8 cellular contexts compared by ENCODE assay signal in the genomic region with DNA sequence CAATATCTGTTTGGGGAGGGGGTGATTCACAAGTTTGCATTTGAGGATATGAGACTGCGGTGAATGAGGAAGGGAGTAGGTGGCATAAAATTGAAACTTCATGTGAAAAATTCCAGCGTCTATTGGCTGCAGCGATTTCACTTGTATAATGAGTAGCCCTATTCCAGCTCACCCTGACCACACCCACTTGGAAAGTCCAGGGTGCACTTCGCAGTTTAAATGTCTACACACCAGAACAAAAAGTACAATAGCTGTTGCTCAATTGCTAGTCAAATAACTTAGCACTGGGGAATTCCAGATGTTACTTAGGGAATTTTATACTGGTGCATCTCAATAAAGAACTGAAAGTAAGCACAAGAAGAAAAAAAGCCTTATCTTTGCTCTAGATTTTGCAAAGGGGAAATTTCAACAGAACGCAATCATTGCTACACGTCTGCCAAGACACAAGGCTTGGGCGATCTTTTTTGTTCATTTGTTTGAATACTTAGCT. TPM values are rescaled to one million over a fixed set of nuclear protein-coding genes. Genes with fewer than 3 reads are reported as not detected.
DNase-seq lines count a peak whose midpoint lies in the region; ATAC-seq, FAIRE-seq and TF ChIP-seq lines count a peak whose summit lies in the region.

No MANE protein-coding gene starts in this region.

- peak; percentile 91 for DNase-seq in Daoy (ENCODE audit: low read depth)
- peak; percentile 43 for DNase-seq in H54 (ENCODE audit: insufficient read length, low spot score)
- peak; percentile 48 for DNase-seq in PC-3
- DNase-seq in ascending aorta (ENCODE audit: low spot score in 2 of 2): peak; percentile 59 to 88
- peak; percentile 76 for DNase-seq in lower lobe of right lung
- no peak for DNase-seq in occipital lobe (lab: John Stamatoyannopoulos, UW)

- POLR2A ChIA-PET in PC-3 (lab: Charles Lee; ENCODE audit: unreplicated experiment): no interaction called here

- peak; percentile 78 for ATAC-seq in PC-3
- ATAC-seq in lower lobe of right lung: peak; percentile 90 to 94
- peak; percentile 89 for ATAC-seq in stimulated activated memory B cell treated with anti-CD40 and anti-IgM and Interleukin-4, amounts not matched to agents 10 μg/mL and 1 μg/mL and 100 μg/mL, for 72 hours
- no peak for ATAC-seq in HG03025 (IDR thresholded peaks at IDR 0.05; ENCODE audit: low FRiP score, unreplicated experiment)

- H3F3A ChIP-seq in PC-3 (ENCODE audit: low read length, unreplicated experiment): no peaks in the 10 kb centered on the region

- no peak for TF ChIP-seq POLR2A in H54 (IDR thresholded peaks at IDR 0.05; ENCODE audit: low read depth, low read length)

- H3K9me2 ChIP-seq in PC-3 (replicated peaks; ENCODE audit: low read length): no peaks in the 10 kb centered on the region

- H3K36me3 ChIP-seq in PC-3 (ENCODE audit: low read depth, low read length): peaks cover 34% of the 10 kb centered on the region
- H3K36me3 ChIP-seq in ascending aorta: peaks cover 29 to 37% of the 10 kb centered on the region in 2 donors
- H3K36me3 ChIP-seq in lower lobe of right lung: peaks cover 50% of the 10 kb centered on the region

- H3K4me2 ChIP-seq in PC-3 (ENCODE audit: low read length): peak overlapping the region; percentile 38

- TF ChIP-seq CTCF in PC-3 (conservative IDR thresholded peaks at IDR 0.05; ENCODE audit: low read depth, low read length): no peak
- TF ChIP-seq CTCF in ascending aorta (IDR thresholded peaks at IDR 0.05): no peak
- no peak for TF ChIP-seq CTCF in lower lobe of right lung (IDR thresholded peaks at IDR 0.05)

- no peak overlapping the region for H3K27ac ChIP-seq in PC-3 (ENCODE audit: low read length)
- H3K27ac ChIP-seq in ascending aorta: peak overlapping the region in 1 of 2 donors; percentile 33
- H3K27ac ChIP-seq in lower lobe of right lung: peak overlapping the region; percentile 50

- BruUV-seq in PC-3 (replicated peaks; lab: Mats Ljungman, UMichigan): no TSS peak

- H3K36me3 Mint-ChIP-seq in stimulated activated memory B cell treated with anti-CD40 and anti-IgM and Interleukin-4, amounts not matched to agents 10 μg/mL and 1 μg/mL and 100 μg/mL, for 72 hours: peaks cover 83% of the 10 kb centered on the region

- H3K4me3 ChIP-seq in PC-3 (ENCODE audit: low read length) (no peak overlapping the region), ascending aorta (peak overlapping the region in 1 of 2 donors; percentile 50), lower lobe of right lung (peak overlapping the region; percentile 35)

- intact Hi-C loops in PC-3 (cut with micrococcal nuclease) (loop anchor here (5.0 kb wide), 1 partner anchor 54 kb away; no protein-coding TSS in a partner anchor), ascending aorta (cut with DNase I) (no loop called here), lower lobe of right lung (cut with DNase I) (no loop called here)

- H3K9me3 ChIP-seq in PC-3 (ENCODE audit: low read length) (no peaks in the 10 kb centered on the region), ascending aorta (no peaks in the 10 kb centered on the region), lower lobe of right lung (no peaks in the 10 kb centered on the region)

- no peak overlapping the region for H3K9ac ChIP-seq in PC-3 (ENCODE audit: low read length)

- H3K27me3 ChIP-seq in PC-3 (ENCODE audit: low read length): no peaks in the 10 kb centered on the region
- H3K27me3 ChIP-seq in ascending aorta: no peaks in the 10 kb centered on the region
- H3K27me3 ChIP-seq in lower lobe of right lung (ENCODE audit: low read depth): no peaks in the 10 kb centered on the region

- H3K9me3 Mint-ChIP-seq in stimulated activated memory B cell treated with anti-CD40 and anti-IgM and Interleukin-4, amounts not matched to agents 10 μg/mL and 1 μg/mL and 100 μg/mL, for 72 hours: no peaks in the 10 kb centered on the region

- FAIRE-seq in H54 (lab: Jason Lieb, UNC): no peak

- H3K4me1 ChIP-seq in PC-3 (ENCODE audit: insufficient read depth, low read length) (peaks cover 39% of the 10 kb centered on the region), ascending aorta (peaks cover 0 to 18% of the 10 kb centered on the region in 2 donors), lower lobe of right lung (peaks cover 69% of the 10 kb centered on the region)

- H3K27me3 Mint-ChIP-seq in stimulated activated memory B cell treated with anti-CD40 and anti-IgM and Interleukin-4, amounts not matched to agents 10 μg/mL and 1 μg/mL and 100 μg/mL, for 72 hours: no peaks in the 10 kb centered on the region

- CTCF ChIA-PET in PC-3 (lab: Charles Lee): interaction anchor here (0.8 kb wide), 1 partner anchor 72 kb away, joined by 4 read pairs; no protein-coding TSS in a partner anchor

- peaks cover 81% of the 10 kb centered on the region for H3K4me1 Mint-ChIP-seq in stimulated activated memory B cell treated with anti-CD40 and anti-IgM and Interleukin-4, amounts not matched to agents 10 μg/mL and 1 μg/mL and 100 μg/mL, for 72 hours

- peak overlapping the region; percentile 88 for H3K4me3 Mint-ChIP-seq in stimulated activated memory B cell treated with anti-CD40 and anti-IgM and Interleukin-4, amounts not matched to agents 10 μg/mL and 1 μg/mL and 100 μg/mL, for 72 hours

- peaks cover 13% of the 10 kb centered on the region for H4K20me1 ChIP-seq in PC-3 (ENCODE audit: low read length)

- H3K79me2 ChIP-seq in PC-3 (ENCODE audit: low read length): peaks cover 43% of the 10 kb centered on the region

- H3K27ac Mint-ChIP-seq in stimulated activated memory B cell treated with anti-CD40 and anti-IgM and Interleukin-4, amounts not matched to agents 10 μg/mL and 1 μg/mL and 100 μg/mL, for 72 hours: peak overlapping the region; percentile 93

- no peak overlapping the region for H2AFZ ChIP-seq in PC-3 (ENCODE audit: low read length)

RNA-seq across cellular contexts. Expression of gene TNFAIP3, which starts 6.3 kb away (rescaled TPM):
- total RNA-seq in Daoy (2014; rRNA removed; shearing (Covaris generic)): 10.4 and 12.6 TPM in 2 replicates
- total RNA-seq in PC-3 (2014; rRNA removed) (21.9 TPM in 2 replicates), ascending aorta (24.5 TPM), lower lobe of right lung (44.6 TPM), occipital lobe (0.78 TPM)
